21 cellular contexts compared by ENCODE assay signal in the genomic region with DNA sequence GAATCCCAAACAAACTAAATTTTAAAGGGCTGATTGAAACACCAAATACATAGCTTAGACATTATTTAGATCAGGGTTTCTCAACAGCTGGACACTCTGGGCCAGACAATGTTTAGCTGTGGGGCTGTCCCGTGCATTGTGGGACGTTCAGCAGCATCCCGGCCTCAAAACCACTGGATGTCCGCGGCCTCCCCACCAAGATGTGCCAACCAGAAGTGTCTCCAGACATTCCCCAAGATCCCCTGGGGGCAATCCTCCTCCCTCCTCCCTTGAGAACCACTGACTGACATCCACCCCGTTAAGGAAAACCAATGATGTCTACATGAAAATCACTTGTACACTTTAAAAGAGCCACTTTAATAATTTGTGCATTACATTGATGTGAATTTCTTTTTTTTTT.
"Had no signal": no experiment of that assay in that cellular context is flagged by ENCODE, and none has a peak within 500 bp of the region (broad histone marks: within the 10 kb centered on the region; RNA-seq: fewer than 3 reads in every experiment).

No MANE protein-coding gene starts in this region.

- H3K4me1 ChIP-seq: breast epithelium, neural progenitor cell, parathyroid adenoma, tibial artery, uterus had no signal

- H3K36me3 ChIP-seq: breast epithelium, heart right ventricle, neural progenitor cell, tibial artery, uterus had no signal

- H3K9ac ChIP-seq: neural progenitor cell, parathyroid adenoma had no signal

- ATAC-seq: esophagus mucosa, heart right ventricle, left ventricle myocardium superior had no signal

- H3K4me3 ChIP-seq: breast epithelium, dorsolateral prefrontal cortex, heart right ventricle, neural progenitor cell, tibial artery, uterus had no signal

- H3K4me3 Mint-ChIP-seq: activated naive CD8-positive, alpha-beta T cell; neural progenitor cell had no signal

- H3K27me3 ChIP-seq: breast epithelium, dorsolateral prefrontal cortex, heart right ventricle, neural progenitor cell, tibial artery, uterus had no signal

- H3K9me3 ChIP-seq: breast epithelium, heart right ventricle, tibial artery, uterus had no signal

- H3K27me3 Mint-ChIP-seq: activated naive CD8-positive, alpha-beta T cell had no signal

- DNase-seq: activated CD4-positive, alpha-beta T cell treated with anti-CD3 and anti-CD28 coated beads, Interleukin-2, amount 50 U/mL, for 1 hour; activated CD4-positive, CD25-positive, alpha-beta regulatory T cell; activated gamma-delta T cell; activated T-cell treated with anti-CD3 and anti-CD28 coated beads, Interleukin-2, amount 50 U/mL, for 1 hour; anterior cingulate cortex; dorsolateral prefrontal cortex; heart right ventricle; kidney; left ventricle myocardium superior; mesenchymal stem cell; retina; T-helper 2 cell; tibial artery; uterus had no signal

- H3K27ac Mint-ChIP-seq: activated naive CD8-positive, alpha-beta T cell; neural progenitor cell had no signal

- H3K27ac ChIP-seq: breast epithelium, dorsolateral prefrontal cortex, heart right ventricle, neural progenitor cell, parathyroid adenoma, tibial artery, uterus had no signal

- FAIRE-seq: frontal cortex, kidney, TTC549 had no signal

- H2AFZ ChIP-seq: neural progenitor cell, parathyroid adenoma had no signal

- H3K4me2 ChIP-seq: neural progenitor cell had no signal
